Comparison of ENCODE assay signal across 1 cellular context in the genomic region with DNA sequence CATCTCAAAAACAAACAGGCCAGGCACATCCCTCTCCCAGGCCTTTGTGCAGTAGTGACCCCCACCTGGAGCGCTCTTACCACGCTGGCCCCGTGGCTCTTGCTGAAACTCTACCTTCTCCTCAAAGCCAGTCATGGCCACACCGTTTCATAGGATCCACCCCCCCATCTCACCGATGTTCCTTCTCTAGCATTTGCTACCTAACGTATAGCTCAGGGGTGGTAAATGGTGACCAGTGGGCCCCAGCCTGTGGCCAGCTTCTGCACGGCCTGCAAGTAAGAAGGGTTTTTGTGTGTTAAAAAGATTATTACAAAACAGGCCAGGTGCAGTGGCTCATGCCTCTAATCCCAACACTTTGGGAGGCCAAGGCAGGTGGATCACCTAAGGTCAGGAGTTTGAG.
TF ChIP-seq lines count a peak whose summit lies in the region.

No MANE protein-coding gene starts in this region.

TF ChIP-seq in WTC11, 78 proteins besides CTCF, POLR2A, EP300 and RAD21 (continued from another document):
- TF ChIP-seq, protein P1, sequence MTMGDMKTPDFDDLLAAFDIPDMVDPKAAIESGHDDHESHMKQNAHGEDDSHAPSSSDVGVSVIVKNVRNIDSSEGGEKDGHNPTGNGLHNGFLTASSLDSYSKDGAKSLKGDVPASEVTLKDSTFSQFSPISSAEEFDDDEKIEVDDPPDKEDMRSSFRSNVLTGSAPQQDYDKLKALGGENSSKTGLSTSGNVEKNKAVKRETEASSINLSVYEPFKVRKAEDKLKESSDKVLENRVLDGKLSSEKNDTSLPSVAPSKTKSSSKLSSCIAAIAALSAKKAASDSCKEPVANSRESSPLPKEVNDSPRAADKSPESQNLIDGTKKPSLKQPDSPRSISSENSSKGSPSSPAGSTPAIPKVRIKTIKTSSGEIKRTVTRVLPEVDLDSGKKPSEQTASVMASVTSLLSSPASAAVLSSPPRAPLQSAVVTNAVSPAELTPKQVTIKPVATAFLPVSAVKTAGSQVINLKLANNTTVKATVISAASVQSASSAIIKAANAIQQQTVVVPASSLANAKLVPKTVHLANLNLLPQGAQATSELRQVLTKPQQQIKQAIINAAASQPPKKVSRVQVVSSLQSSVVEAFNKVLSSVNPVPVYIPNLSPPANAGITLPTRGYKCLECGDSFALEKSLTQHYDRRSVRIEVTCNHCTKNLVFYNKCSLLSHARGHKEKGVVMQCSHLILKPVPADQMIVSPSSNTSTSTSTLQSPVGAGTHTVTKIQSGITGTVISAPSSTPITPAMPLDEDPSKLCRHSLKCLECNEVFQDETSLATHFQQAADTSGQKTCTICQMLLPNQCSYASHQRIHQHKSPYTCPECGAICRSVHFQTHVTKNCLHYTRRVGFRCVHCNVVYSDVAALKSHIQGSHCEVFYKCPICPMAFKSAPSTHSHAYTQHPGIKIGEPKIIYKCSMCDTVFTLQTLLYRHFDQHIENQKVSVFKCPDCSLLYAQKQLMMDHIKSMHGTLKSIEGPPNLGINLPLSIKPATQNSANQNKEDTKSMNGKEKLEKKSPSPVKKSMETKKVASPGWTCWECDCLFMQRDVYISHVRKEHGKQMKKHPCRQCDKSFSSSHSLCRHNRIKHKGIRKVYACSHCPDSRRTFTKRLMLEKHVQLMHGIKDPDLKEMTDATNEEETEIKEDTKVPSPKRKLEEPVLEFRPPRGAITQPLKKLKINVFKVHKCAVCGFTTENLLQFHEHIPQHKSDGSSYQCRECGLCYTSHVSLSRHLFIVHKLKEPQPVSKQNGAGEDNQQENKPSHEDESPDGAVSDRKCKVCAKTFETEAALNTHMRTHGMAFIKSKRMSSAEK (CRISPR knock-in tag; IDR thresholded peaks at IDR 0.05; ENCODE audit: borderline replicate concordance): no peak
